Comparison of ENCODE assay signal across 8 cellular contexts in genomic region chr21:17784604-17785402, GRCh38. TPM values are rescaled to one million over a fixed set of nuclear protein-coding genes. Genes with fewer than 3 reads are reported as not detected.
DNase-seq lines count a peak whose midpoint lies in the region; ATAC-seq, FAIRE-seq and TF ChIP-seq lines count a peak whose summit lies in the region.

No MANE protein-coding gene starts in this region.

- DNase-seq in activated T-cell treated with anti-CD3 and anti-CD28 coated beads for 24 hours (ENCODE audit: low read depth) (peak; percentile 51), T-helper 17 cell (no peak), D721Med (ENCODE audit: insufficient read length, low spot score) (no peak), SHP77 (lab: John Stamatoyannopoulos, UW) (no peak), NCI-H510A (lab: John Stamatoyannopoulos, UW) (no peak)
- no peak for DNase-seq in activated T-cell treated with anti-CD3 and anti-CD28 coated beads, Interleukin-2, amount 50 U/mL, for 1 hour
- DNase-seq in stimulated activated effector memory CD8-positive, alpha-beta T cell treated with anti-CD3 and anti-CD28 coated beads, Interleukin-12 subunit alpha, Interleukin-12 subunit beta, amount 100 ng/mL, for 72 hours (ENCODE audit: low spot score in 2 of 2): peak in 1 of 2 donors; percentile 60

- no peak for FAIRE-seq in D721Med (lab: Jason Lieb, UNC)

- peak overlapping the region; percentile 85 for H3K27ac Mint-ChIP-seq in T-helper 17 cell
- H3K27ac Mint-ChIP-seq in stimulated activated effector memory CD8-positive, alpha-beta T cell treated with anti-CD3 and anti-CD28 coated beads, Interleukin-12 subunit alpha, Interleukin-12 subunit beta, amount 100 ng/mL, for 72 hours: peak overlapping the region; percentile 48

- H3K4me3 Mint-ChIP-seq in T-helper 17 cell: peak overlapping the region; percentile 59
- H3K4me3 Mint-ChIP-seq in stimulated activated effector memory CD8-positive, alpha-beta T cell treated with anti-CD3 and anti-CD28 coated beads, Interleukin-12 subunit alpha, Interleukin-12 subunit beta, amount 100 ng/mL, for 72 hours: peak overlapping the region; percentile 52

- peaks cover 76% of the 10 kb centered on the region for H3K4me1 Mint-ChIP-seq in T-helper 17 cell
- H3K4me1 Mint-ChIP-seq in stimulated activated effector memory CD8-positive, alpha-beta T cell treated with anti-CD3 and anti-CD28 coated beads, Interleukin-12 subunit alpha, Interleukin-12 subunit beta, amount 100 ng/mL, for 72 hours: peaks cover 82% of the 10 kb centered on the region

- no peaks in the 10 kb centered on the region for H3K27me3 Mint-ChIP-seq in T-helper 17 cell

- peaks cover 6% of the 10 kb centered on the region for H3K36me3 Mint-ChIP-seq in T-helper 17 cell (ENCODE audit: low read depth)
- H3K36me3 Mint-ChIP-seq in stimulated activated effector memory CD8-positive, alpha-beta T cell treated with anti-CD3 and anti-CD28 coated beads, Interleukin-12 subunit alpha, Interleukin-12 subunit beta, amount 100 ng/mL, for 72 hours: peaks cover 29% of the 10 kb centered on the region

- TF ChIP-seq CTCF in D721Med (IDR thresholded peaks at IDR 0.05; ENCODE audit: insufficient read depth, missing control alignments): no peak

- no peaks in the 10 kb centered on the region for H3K9me3 ChIP-seq in T-helper 17 cell (ENCODE audit: control insufficient read depth, low read length, poor library complexity, severe bottlenecking)

- H3K9me3 Mint-ChIP-seq in stimulated activated effector memory CD8-positive, alpha-beta T cell treated with anti-CD3 and anti-CD28 coated beads, Interleukin-12 subunit alpha, Interleukin-12 subunit beta, amount 100 ng/mL, for 72 hours: no peaks in the 10 kb centered on the region

- ATAC-seq in HG03064 (IDR thresholded peaks at IDR 0.05; ENCODE audit: low read depth, unreplicated experiment) (peak; percentile 47), T-helper 17 cell (no peak)
- peak; percentile 82 for ATAC-seq in stimulated activated effector memory CD8-positive, alpha-beta T cell treated with anti-CD3 and anti-CD28 coated beads, Interleukin-12 subunit alpha, Interleukin-12 subunit beta, amount 100 ng/mL, for 72 hours

RNA-seq across cellular contexts. Expression of gene C21orf91, which starts 34.4 kb away (rescaled TPM):
- total RNA-seq in T-helper 17 cell: 10 to 100 TPM; 54.9 to 68.1 TPM
